In genomic region chr14:57834961-57835360, GRCh38 we compare ENCODE assay signal across 26 cellular contexts. TPM values are rescaled to one million over a fixed set of nuclear protein-coding genes. Genes with fewer than 3 reads are reported as not detected.
"Had no signal": no experiment of that assay in that cellular context is flagged by ENCODE, and none has a peak within 500 bp of the region (broad histone marks: within the 10 kb centered on the region; RNA-seq: fewer than 3 reads in every experiment).

No MANE protein-coding gene starts in this region.

- H3K36me3 ChIP-seq: heart left ventricle, sigmoid colon, tibial artery, WERI-Rb-1 had no signal

- H3K4me1 Mint-ChIP-seq: activated naive CD8-positive, alpha-beta T cell treated with anti-CD3 and anti-CD28 coated beads, Interleukin-2, amount 50 U/mL, for 24 hours; naive thymus-derived CD4-positive, alpha-beta T cell; stimulated activated memory B cell treated with anti-CD40 and anti-IgM and Interleukin-4, amounts not matched to agents 10 μg/mL and 1 μg/mL and 100 μg/mL, for 72 hours had no signal

- H3K4me3 ChIP-seq: heart left ventricle, sigmoid colon, smooth muscle cell, tibial artery had no signal

- H3K36me3 Mint-ChIP-seq: brain; naive thymus-derived CD4-positive, alpha-beta T cell; stimulated activated memory B cell treated with anti-CD40 and anti-IgM and Interleukin-4, amounts not matched to agents 10 μg/mL and 1 μg/mL and 100 μg/mL, for 72 hours had no signal

- H3K27ac ChIP-seq: heart left ventricle, sigmoid colon, tibial artery, WERI-Rb-1 had no signal

- H3K9me3 ChIP-seq: heart left ventricle, sigmoid colon, tibial artery had no signal

- H3K27ac Mint-ChIP-seq: activated CD8-positive, alpha-beta T cell treated with anti-CD3 and anti-CD28 coated beads, Interleukin-2, amount 10 ng/mL, durations not matched to agents 7 days and 5 days; activated naive CD8-positive, alpha-beta T cell treated with anti-CD3 and anti-CD28 coated beads, Interleukin-2, amount 50 U/mL, for 24 hours; activated T-helper 1 cell treated with anti-CD3 and anti-CD28 coated beads, Interleukin-12 subunit alpha, Interleukin-12 subunit beta, Interleukin-2, Interleukin-4 antibody, amounts not matched to agents 30 ng/mL and 10 ng/mL and 1 ng/mL, durations not matched to agents 14 hours and 24 hours and 36 hours; naive thymus-derived CD4-positive, alpha-beta T cell; stimulated activated memory B cell treated with anti-CD40 and anti-IgM and Interleukin-4, amounts not matched to agents 10 μg/mL and 1 μg/mL and 100 μg/mL, for 72 hours; T-helper 2 cell treated with Interferon-gamma antibody and Interleukin-4, amounts not matched to agents 5 μg/mL and 100 μg/mL, for 36 hours had no signal

- ATAC-seq: activated CD8-positive, alpha-beta T cell treated with anti-CD3 and anti-CD28 coated beads, Interleukin-2, amount 10 ng/mL, durations not matched to agents 7 days and 5 days; activated naive CD8-positive, alpha-beta T cell treated with anti-CD3 and anti-CD28 coated beads, Interleukin-2, amount 50 U/mL, for 24 hours; heart left ventricle; left colon; naive thymus-derived CD4-positive, alpha-beta T cell; stimulated activated memory B cell treated with anti-CD40 and anti-IgM and Interleukin-4, amounts not matched to agents 10 μg/mL and 1 μg/mL and 100 μg/mL, for 72 hours had no signal

- H3K9me3 Mint-ChIP-seq: activated naive CD8-positive, alpha-beta T cell treated with anti-CD3 and anti-CD28 coated beads, Interleukin-2, amount 50 U/mL, for 24 hours; activated T-helper 1 cell treated with anti-CD3 and anti-CD28 coated beads, Interleukin-12 subunit alpha, Interleukin-12 subunit beta, Interleukin-2, Interleukin-4 antibody, amounts not matched to agents 30 ng/mL and 10 ng/mL and 1 ng/mL, durations not matched to agents 14 hours and 24 hours and 36 hours; brain; T-helper 2 cell treated with Interferon-gamma antibody and Interleukin-4, amounts not matched to agents 5 μg/mL and 100 μg/mL, for 36 hours had no signal

- H3K27me3 ChIP-seq: sigmoid colon, tibial artery had no signal

- H3K4me1 ChIP-seq: heart left ventricle had no signal

- H3K4me3 Mint-ChIP-seq: activated CD8-positive, alpha-beta T cell treated with anti-CD3 and anti-CD28 coated beads, Interleukin-2, amount 10 ng/mL, durations not matched to agents 7 days and 5 days; activated naive CD8-positive, alpha-beta T cell treated with anti-CD3 and anti-CD28 coated beads, Interleukin-2, amount 50 U/mL, for 24 hours; activated T-helper 1 cell treated with anti-CD3 and anti-CD28 coated beads, Interleukin-12 subunit alpha, Interleukin-12 subunit beta, Interleukin-2, Interleukin-4 antibody, amounts not matched to agents 30 ng/mL and 10 ng/mL and 1 ng/mL, durations not matched to agents 14 hours and 24 hours and 36 hours; naive thymus-derived CD4-positive, alpha-beta T cell; neural crest cell; stimulated activated memory B cell treated with anti-CD40 and anti-IgM and Interleukin-4, amounts not matched to agents 10 μg/mL and 1 μg/mL and 100 μg/mL, for 72 hours; T-helper 2 cell treated with Interferon-gamma antibody and Interleukin-4, amounts not matched to agents 5 μg/mL and 100 μg/mL, for 36 hours had no signal

- H3K4me2 ChIP-seq: smooth muscle cell had no signal

- DNase-seq: activated CD4-positive, alpha-beta T cell treated with anti-CD3 and anti-CD28 coated beads, Interleukin-2, amount 50 U/mL, for 1 hour; activated CD4-positive, CD25-positive, alpha-beta regulatory T cell treated with anti-CD3 and anti-CD28 coated beads, Interleukin-2, amount 50 U/mL, for 72 hours; activated CD8-positive, alpha-beta T cell treated with anti-CD3 and anti-CD28 coated beads, Interleukin-2, amount 10 ng/mL, durations not matched to agents 7 days and 5 days; activated gamma-delta T cell; activated naive CD4-positive, alpha-beta T cell treated with anti-CD3 and anti-CD28 coated beads, Interleukin-2, amount 50 U/mL, for 16 hours; activated naive CD8-positive, alpha-beta T cell treated with anti-CD3 and anti-CD28 coated beads, Interleukin-2, amount 50 U/mL, for 24 hours; heart left ventricle; left colon; naive thymus-derived CD4-positive, alpha-beta T cell; posterior cingulate gyrus; sigmoid colon; stimulated activated CD4-positive, alpha-beta T cell treated with anti-CD3 and anti-CD28 coated beads, Interleukin-15, amount 100 ng/mL, for 24 hours; tibial artery; WERI-Rb-1 had no signal

RNA-seq across cellular contexts. Expression of gene SLC35F4, which starts 30.9 kb away (rescaled TPM):
- total RNA-seq: activated CD8-positive, alpha-beta T cell treated with anti-CD3 and anti-CD28 coated beads, Interleukin-2, amount 10 ng/mL, durations not matched to agents 7 days and 5 days; activated T-helper 1 cell treated with anti-CD3 and anti-CD28 coated beads, Interleukin-12 subunit alpha, Interleukin-12 subunit beta, Interleukin-2, Interleukin-4 antibody, amounts not matched to agents 30 ng/mL and 10 ng/mL and 1 ng/mL, durations not matched to agents 14 hours and 24 hours and 36 hours; cardiac septum; chondrocyte; epithelial cell of proximal tubule; fibroblast of villous mesenchyme; heart left ventricle; left colon; naive thymus-derived CD4-positive, alpha-beta T cell; omental fat pad; sigmoid colon; smooth muscle cell; ureter had no signal
- polyA plus RNA-seq: heart left ventricle; naive thymus-derived CD4-positive, alpha-beta T cell; sigmoid colon; smooth muscle cell had no signal
